ENCODE assay signal across 16 cellular contexts in the genomic region with DNA sequence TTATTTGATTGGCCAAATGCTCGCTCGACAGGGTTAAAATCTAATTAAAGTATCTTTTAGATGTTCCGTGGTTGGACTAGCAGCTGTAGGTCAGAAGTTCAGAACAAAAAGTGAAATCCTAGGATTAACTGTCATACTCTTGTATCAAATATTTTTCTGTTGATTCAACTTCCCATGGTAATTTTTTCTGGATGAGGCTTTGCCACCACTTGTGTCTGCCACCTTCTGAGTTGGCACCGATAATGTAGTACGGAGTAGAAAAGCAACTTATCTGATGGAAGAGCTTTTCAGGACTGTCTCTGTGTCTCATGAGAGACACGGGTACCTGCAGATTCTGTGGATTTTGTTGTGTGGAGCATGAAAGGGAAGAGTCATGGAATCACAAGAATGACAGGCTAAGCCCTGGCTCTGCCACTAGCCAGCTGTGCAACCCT. TPM values are rescaled to one million over a fixed set of nuclear protein-coding genes. Genes with fewer than 3 reads are reported as not detected.
DNase-seq lines count a peak whose midpoint lies in the region; ATAC-seq, FAIRE-seq and TF ChIP-seq lines count a peak whose summit lies in the region.
"Had no signal": no experiment of that assay in that cellular context is flagged by ENCODE, and none has a peak within 500 bp of the region (broad histone marks: within the 10 kb centered on the region; RNA-seq: fewer than 3 reads in every experiment).

No MANE protein-coding gene starts in this region.

- TF ChIP-seq CTCF in liver (IDR thresholded peaks at IDR 0.05; ENCODE audit: low read depth, low read length, missing input control) (no peak), HepG2 (CRISPR knock-in tag; IDR thresholded peaks at IDR 0.05) (no peak), chondrocyte (IDR thresholded peaks at IDR 0.05) (no peak), vagina (IDR thresholded peaks at IDR 0.05) (no peak)

- TF ChIP-seq POLR2A in HepG2 (IDR thresholded peaks at IDR 0.05; ENCODE audit: insufficient read depth in 1 of 2, low read depth in 2 of 2, low read length in 2 of 2) (no peak), vagina (IDR thresholded peaks at IDR 0.05) (no peak)

- intact Hi-C loops in HepG2 (cut with micrococcal nuclease; ENCODE audit: unreplicated experiment) (no loop called here), vagina (cut with DNase I) (loop anchor here (5.0 kb wide), 1 partner anchor 44 kb away; a partner anchor contains a TSS)

- TF ChIP-seq EP300 in HepG2 (IDR thresholded peaks at IDR 0.05; ENCODE audit: low read depth in 2 of 2, low read length in 2 of 2) (no peak), HepG2 (CRISPR knock-in tag; IDR thresholded peaks at IDR 0.05; ENCODE audit: borderline replicate concordance) (no peak)

- ATAC-seq in HepG2, result no peak
- ATAC-seq: activated CD8-positive, alpha-beta memory T cell treated with anti-CD3 and anti-CD28 coated beads, Interleukin-2, amount 10 ng/mL, durations not matched to agents 7 days and 5 days; naive thymus-derived CD8-positive, alpha-beta T cell; T-cell had no signal

- peaks cover 40% of the 10 kb centered on the region for H3K4me1 Mint-ChIP-seq in chondrocyte (ENCODE audit: low read depth)
- H3K4me1 Mint-ChIP-seq: activated CD8-positive, alpha-beta memory T cell treated with anti-CD3 and anti-CD28 coated beads, Interleukin-2, amount 10 ng/mL, durations not matched to agents 7 days and 5 days; T-cell had no signal

- FAIRE-seq in HepG2 (lab: Jason Lieb, UNC), result no peak

- no peaks in the 10 kb centered on the region for H4K20me1 ChIP-seq in HepG2 (ENCODE audit: insufficient read depth, low read length)

- in situ Hi-C loops in HepG2 (cut with HindIII; ENCODE audit: extremely low pct_ligation_motif_present, low pct_unique_long_range_greater_than_20kb), result no loop called here

- H3K27me3 Mint-ChIP-seq in chondrocyte (ENCODE audit: low read depth), result no peaks in the 10 kb centered on the region
- H3K27me3 Mint-ChIP-seq: activated CD8-positive, alpha-beta memory T cell treated with anti-CD3 and anti-CD28 coated beads, Interleukin-2, amount 10 ng/mL, durations not matched to agents 7 days and 5 days; naive thymus-derived CD8-positive, alpha-beta T cell; T-cell had no signal

- no peak for DNase-seq in HepG2 (ENCODE audit: low spot score)
- DNase-seq in chondrocyte (ENCODE audit: low spot score), result no peak
- DNase-seq in lung microvascular endothelial cell (ENCODE audit: low read depth in 2 of 2), result peak; percentile 38 to 62
- no peak for DNase-seq in vagina (ENCODE audit: extremely low spot score in 2 of 2)
- no peak for DNase-seq in NCI-H2029 (lab: John Stamatoyannopoulos, UW)
- no peak for DNase-seq in NCI-H2171 (lab: John Stamatoyannopoulos, UW)
- DNase-seq in CD1c-positive myeloid dendritic cell (ENCODE audit: extremely low spot score), result no peak
- DNase-seq: activated CD8-positive, alpha-beta memory T cell treated with anti-CD3 and anti-CD28 coated beads, Interleukin-2, amount 10 ng/mL, durations not matched to agents 7 days and 5 days; anterior cingulate cortex; Kasumi-1; naive thymus-derived CD8-positive, alpha-beta T cell; NCI-H446; stimulated activated CD4-positive, alpha-beta T cell treated with anti-CD3 and anti-CD28 coated beads, Interleukin-4, amount 100 ng/mL, for 4 hours; T-cell had no signal

- H3K9ac ChIP-seq in liver (ENCODE audit: low read depth in 1 of 2, low read length in 2 of 2) (no peak overlapping the region), HepG2 (ENCODE audit: insufficient read depth, low read depth, low read length) (no peak overlapping the region)

- POLR2A ChIA-PET in HepG2 (lab: Yijun Ruan, JAX), result no interaction called here

- peak overlapping the region; percentile 64 for H3K27ac Mint-ChIP-seq in chondrocyte (ENCODE audit: unreplicated experiment)
- H3K27ac Mint-ChIP-seq: activated CD8-positive, alpha-beta memory T cell treated with anti-CD3 and anti-CD28 coated beads, Interleukin-2, amount 10 ng/mL, durations not matched to agents 7 days and 5 days; naive thymus-derived CD8-positive, alpha-beta T cell; T-cell had no signal

- H2AFZ ChIP-seq in HepG2 (ENCODE audit: low read length), result no peak overlapping the region

- H3K27ac ChIP-seq in liver (ENCODE audit: low read depth in 1 of 2, low read length in 2 of 2) (no peak overlapping the region), HepG2 (ENCODE audit: extremely low read length, insufficient read depth, low read length) (no peak overlapping the region), vagina (peak overlapping the region; percentile 80)

- H3K27me3 ChIP-seq in liver (ENCODE audit: control insufficient read depth in 4 of 4, insufficient read depth in 4 of 4, low read length in 3 of 4) (no peaks in the 10 kb centered on the region), HepG2 (ENCODE audit: control insufficient read depth in 1 of 2, insufficient read depth in 2 of 2, low read length in 2 of 2) (no peaks in the 10 kb centered on the region), vagina (no peaks in the 10 kb centered on the region)
- H3K27me3 ChIP-seq: tibial nerve had no signal

- no peak overlapping the region for H3K4me3 Mint-ChIP-seq in chondrocyte (ENCODE audit: unreplicated experiment)
- H3K4me3 Mint-ChIP-seq: activated CD8-positive, alpha-beta memory T cell treated with anti-CD3 and anti-CD28 coated beads, Interleukin-2, amount 10 ng/mL, durations not matched to agents 7 days and 5 days; naive thymus-derived CD8-positive, alpha-beta T cell; T-cell had no signal

- H3K36me3 ChIP-seq in liver (ENCODE audit: control insufficient read depth in 4 of 4, insufficient read depth in 3 of 4, low read depth in 1 of 4, low read length in 3 of 4) (no peaks in the 10 kb centered on the region), HepG2 (replicated peaks in 1 of 2; ENCODE audit: control insufficient read depth in 1 of 2, insufficient read depth in 2 of 2, low read length in 2 of 2) (no peaks in the 10 kb centered on the region), vagina (no peaks in the 10 kb centered on the region)
- H3K36me3 ChIP-seq: tibial nerve had no signal

- WGBS in liver, result 70% methylated on average over 6 of the region's 6 CpGs
- 94% methylated on average over 6 of the region's 6 CpGs for WGBS in HepG2 (ENCODE audit: low lambda C conversion rate)

- no peaks in the 10 kb centered on the region for H3K9me3 ChIP-seq in liver (ENCODE audit: control insufficient read depth in 4 of 4, low read length in 3 of 4)
- H3K9me3 ChIP-seq in HepG2 (ENCODE audit: low read length), result no peaks in the 10 kb centered on the region
- no peaks in the 10 kb centered on the region for H3K9me3 ChIP-seq in vagina
- H3K9me3 ChIP-seq: tibial nerve had no signal

- H3K4me1 ChIP-seq in liver (ENCODE audit: control insufficient read depth in 4 of 4, insufficient read depth in 4 of 4, low read length in 3 of 4), result no peaks in the 10 kb centered on the region
- H3K4me1 ChIP-seq in HepG2 (ENCODE audit: insufficient read depth, low read length), result peaks cover 10% of the 10 kb centered on the region; the same call in 1 of the 2 replicates
- H3K4me1 ChIP-seq in vagina, result peaks cover 40% of the 10 kb centered on the region

- H3K79me2 ChIP-seq in HepG2 (ENCODE audit: insufficient read depth, low read length), result no peaks in the 10 kb centered on the region

- H3K4me3 ChIP-seq in liver (ENCODE audit: low read depth in 1 of 3, low read length in 3 of 3) (no peak overlapping the region), HepG2 (replicated peaks in 1 of 3; ENCODE audit: insufficient read depth in 1 of 3, low read depth in 2 of 3, low read length in 3 of 3) (no peak overlapping the region), vagina (no peak overlapping the region)
- H3K4me3 ChIP-seq: tibial nerve had no signal

- TF ChIP-seq RAD21 in liver (IDR thresholded peaks at IDR 0.05) (no peak), HepG2 (CRISPR knock-in tag; IDR thresholded peaks at IDR 0.05) (no peak)

- H3K9me3 Mint-ChIP-seq in chondrocyte (ENCODE audit: low read depth), result peaks cover 7% of the 10 kb centered on the region
- H3K9me3 Mint-ChIP-seq: naive thymus-derived CD8-positive, alpha-beta T cell; T-cell had no signal

- H3K4me2 ChIP-seq in HepG2 (ENCODE audit: low read depth, low read length), result no peak overlapping the region

- CTCF ChIA-PET in HepG2 (lab: Yijun Ruan, JAX; ENCODE audit: low intra/inter-chr PET ratio, low total read pairs), result no interaction called here

- H3K36me3 Mint-ChIP-seq in chondrocyte (ENCODE audit: low read depth), result no peaks in the 10 kb centered on the region
- H3K36me3 Mint-ChIP-seq: activated CD8-positive, alpha-beta memory T cell treated with anti-CD3 and anti-CD28 coated beads, Interleukin-2, amount 10 ng/mL, durations not matched to agents 7 days and 5 days; naive thymus-derived CD8-positive, alpha-beta T cell; T-cell had no signal

- no TSS peak for BruUV-seq in HepG2 (replicated peaks; lab: Mats Ljungman, UMichigan)

TF ChIP-seq in liver, 16 proteins besides CTCF, POLR2A, EP300 and RAD21 (continues in another document):
- TF ChIP-seq JUND (IDR thresholded peaks at IDR 0.05), result no peak

RNA-seq across cellular contexts. Expression of a gene that starts 44.6 kb away (rescaled TPM):
- total RNA-seq in liver (10 to 100 TPM; 43.9 to 87.4 TPM), HepG2 (2016; rRNA removed; fragmentation: Illumina TruSeq; extraction: Trizol) (223 and 290 TPM in 2 replicates), chondrocyte (188 to 250 TPM (median 242 TPM) in 3 replicates), lung microvascular endothelial cell (505 and 669 TPM in 2 replicates), vagina (250 TPM)
- polyA plus RNA-seq in liver (10 to 100 TPM; 66.8 to 72.3 TPM), HepG2 (2011; rRNA removed) (97.4 and 113 TPM in 2 replicates)
- 57.3 and 60.4 TPM in 2 replicates for total RNA-seq in HepG2 (2016; cell fraction: cytosol; rRNA removed; fragmentation: Illumina TruSeq; extraction: Trizol; ENCODE audit: low read depth)
- 203 and 275 TPM in 2 replicates for total RNA-seq in HepG2 (2016; cell fraction: insoluble cytoplasmic fraction; rRNA removed; fragmentation: Illumina TruSeq; extraction: Trizol)
- 122 and 123 TPM in 2 replicates for total RNA-seq in HepG2 (2016; cell fraction: membrane; rRNA removed; fragmentation: Illumina TruSeq; extraction: Trizol)
- 101 and 120 TPM in 2 replicates for total RNA-seq in HepG2 (2016; cell fraction: nucleus; rRNA removed; fragmentation: Illumina TruSeq; extraction: Trizol)
- polyA plus RNA-seq in HepG2 (2011; cell fraction: cytosol; rRNA removed), result 59.4 and 80.2 TPM in 2 replicates
- polyA plus RNA-seq in HepG2 (2011; cell fraction: nucleus; rRNA removed), result 44.3 and 48.4 TPM in 2 replicates
- 105 and 127 TPM in 2 replicates for polyA plus RNA-seq in HepG2 (2012)
- 34.4 and 42.1 TPM in 2 replicates for polyA plus RNA-seq in HepG2 (2016; cell fraction: cytosol; fragmentation: Illumina TruSeq; extraction: Trizol; ENCODE audit: low read depth)
- polyA plus RNA-seq in HepG2 (2016; cell fraction: insoluble cytoplasmic fraction; fragmentation: Illumina TruSeq; extraction: Trizol; ENCODE audit: low read depth), result 302 and 322 TPM in 2 replicates
- polyA plus RNA-seq in HepG2 (2016; cell fraction: membrane; fragmentation: Illumina TruSeq; extraction: Trizol; ENCODE audit: low read depth), result 71.0 and 76.9 TPM in 2 replicates
- polyA plus RNA-seq in HepG2 (2016; cell fraction: nucleus; fragmentation: Illumina TruSeq; extraction: Trizol; ENCODE audit: insufficient read depth, low read depth), result 152 and 159 TPM in 2 replicates
- 63.8 TPM in 1 of 2 replicates, not detected in the other for polyA minus RNA-seq in HepG2 (2011; rRNA and poly(A)+ RNA removed; ENCODE audit: low replicate concordance)
- polyA minus RNA-seq in HepG2 (2011; cell fraction: cytosol; rRNA and poly(A)+ RNA removed), result 86.9 and 93.5 TPM in 2 replicates
- 71.3 and 77.3 TPM in 2 replicates for polyA minus RNA-seq in HepG2 (2011; cell fraction: nucleus; rRNA and poly(A)+ RNA removed)

Comparison
In these comparisons a context has a peak if more than half of its experiments do, and no peak if none do; other contexts are left out.
1. DNase-seq: peak in lung microvascular endothelial cell (2 of 2); none in HepG2 (single experiment), chondrocyte (single experiment), vagina (0 of 2), NCI-H2029 (single experiment), NCI-H2171 (single experiment) and CD1c-positive myeloid dendritic cell (single experiment).